ENCODE assay signal across 1 cellular context in the genomic region with DNA sequence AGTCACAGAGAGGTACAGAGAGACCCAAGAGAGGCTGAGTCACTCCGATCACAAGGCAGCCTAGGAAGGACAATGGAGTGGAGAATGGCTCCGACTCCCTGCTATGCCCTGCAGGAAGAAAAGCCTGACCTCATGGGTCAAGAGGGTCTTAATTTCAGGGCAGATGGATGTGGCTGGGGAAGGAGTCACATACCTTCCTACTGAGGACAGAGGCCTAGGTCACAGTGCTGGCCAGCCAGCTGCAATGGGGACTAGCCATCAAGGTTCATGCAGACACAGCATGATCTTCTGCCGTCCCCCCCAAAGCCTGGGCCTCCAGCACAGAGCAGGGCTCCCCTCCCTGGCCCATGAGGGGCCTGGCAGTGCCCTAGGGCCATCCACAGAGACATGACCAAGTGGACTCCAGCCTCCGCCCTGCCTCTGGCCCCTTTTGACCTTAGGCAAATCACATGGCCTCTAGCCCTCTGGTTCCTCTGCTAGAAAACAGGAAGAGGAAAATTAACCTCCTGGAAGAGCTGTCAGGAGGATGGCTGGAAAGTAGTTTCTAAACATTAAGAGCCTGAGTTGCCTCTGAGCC.
TF ChIP-seq lines count a peak whose summit lies in the region.

No MANE protein-coding gene starts in this region.

TF ChIP-seq in HepG2, 621 proteins besides CTCF, POLR2A, EP300 and RAD21 (continued from another document and continues in another):
- TF ChIP-seq, protein P1, sequence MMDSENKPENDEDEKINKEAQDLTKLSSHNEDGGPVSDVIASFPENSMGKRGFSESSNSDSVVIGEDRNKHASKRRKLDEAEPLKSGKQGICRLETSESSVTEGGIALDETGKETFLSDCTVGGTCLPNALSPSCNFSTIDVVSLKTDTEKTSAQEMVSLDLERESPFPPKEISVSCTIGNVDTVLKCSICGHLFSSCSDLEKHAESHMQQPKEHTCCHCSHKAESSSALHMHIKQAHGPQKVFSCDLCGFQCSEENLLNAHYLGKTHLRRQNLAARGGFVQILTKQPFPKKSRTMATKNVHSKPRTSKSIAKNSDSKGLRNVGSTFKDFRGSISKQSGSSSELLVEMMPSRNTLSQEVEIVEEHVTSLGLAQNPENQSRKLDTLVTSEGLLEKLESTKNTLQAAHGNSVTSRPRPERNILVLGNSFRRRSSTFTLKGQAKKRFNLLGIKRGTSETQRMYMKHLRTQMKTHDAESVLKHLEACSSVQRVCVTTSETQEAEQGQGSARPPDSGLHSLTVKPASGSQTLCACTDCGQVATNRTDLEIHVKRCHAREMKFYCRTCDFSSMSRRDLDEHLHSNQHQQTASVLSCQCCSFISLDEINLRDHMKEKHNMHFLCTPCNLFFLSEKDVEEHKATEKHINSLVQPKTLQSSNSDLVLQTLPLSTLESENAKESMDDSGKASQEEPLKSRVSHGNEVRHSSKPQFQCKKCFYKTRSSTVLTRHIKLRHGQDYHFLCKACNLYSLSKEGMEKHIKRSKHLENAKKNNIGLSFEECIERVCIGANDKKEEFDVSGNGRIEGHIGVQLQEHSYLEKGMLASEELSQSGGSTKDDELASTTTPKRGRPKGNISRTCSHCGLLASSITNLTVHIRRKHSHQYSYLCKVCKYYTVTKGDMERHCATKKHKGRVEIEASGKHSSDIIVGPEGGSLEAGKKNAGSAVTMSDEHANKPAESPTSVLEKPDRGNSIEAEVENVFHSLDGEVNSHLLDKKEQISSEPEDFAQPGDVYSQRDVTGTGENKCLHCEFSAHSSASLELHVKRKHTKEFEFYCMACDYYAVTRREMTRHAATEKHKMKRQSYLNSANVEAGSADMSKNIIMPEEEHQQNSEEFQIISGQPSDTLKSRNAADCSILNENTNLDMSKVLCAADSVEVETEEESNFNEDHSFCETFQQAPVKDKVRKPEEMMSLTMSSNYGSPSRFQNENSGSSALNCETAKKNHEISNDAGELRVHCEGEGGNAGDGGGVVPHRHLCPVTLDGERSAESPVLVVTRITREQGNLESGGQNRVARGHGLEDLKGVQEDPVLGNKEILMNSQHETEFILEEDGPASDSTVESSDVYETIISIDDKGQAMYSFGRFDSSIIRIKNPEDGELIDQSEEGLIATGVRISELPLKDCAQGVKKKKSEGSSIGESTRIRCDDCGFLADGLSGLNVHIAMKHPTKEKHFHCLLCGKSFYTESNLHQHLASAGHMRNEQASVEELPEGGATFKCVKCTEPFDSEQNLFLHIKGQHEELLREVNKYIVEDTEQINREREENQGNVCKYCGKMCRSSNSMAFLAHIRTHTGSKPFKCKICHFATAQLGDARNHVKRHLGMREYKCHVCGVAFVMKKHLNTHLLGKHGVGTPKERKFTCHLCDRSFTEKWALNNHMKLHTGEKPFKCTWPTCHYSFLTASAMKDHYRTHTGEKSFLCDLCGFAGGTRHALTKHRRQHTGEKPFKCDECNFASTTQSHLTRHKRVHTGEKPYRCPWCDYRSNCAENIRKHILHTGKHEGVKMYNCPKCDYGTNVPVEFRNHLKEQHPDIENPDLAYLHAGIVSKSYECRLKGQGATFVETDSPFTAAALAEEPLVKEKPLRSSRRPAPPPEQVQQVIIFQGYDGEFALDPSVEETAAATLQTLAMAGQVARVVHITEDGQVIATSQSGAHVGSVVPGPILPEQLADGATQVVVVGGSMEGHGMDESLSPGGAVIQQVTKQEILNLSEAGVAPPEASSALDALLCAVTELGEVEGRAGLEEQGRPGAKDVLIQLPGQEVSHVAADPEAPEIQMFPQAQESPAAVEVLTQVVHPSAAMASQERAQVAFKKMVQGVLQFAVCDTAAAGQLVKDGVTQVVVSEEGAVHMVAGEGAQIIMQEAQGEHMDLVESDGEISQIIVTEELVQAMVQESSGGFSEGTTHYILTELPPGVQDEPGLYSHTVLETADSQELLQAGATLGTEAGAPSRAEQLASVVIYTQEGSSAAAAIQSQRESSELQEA (CRISPR knock-in tag; IDR thresholded peaks at IDR 0.05; ENCODE audit: not compliant biosample characterization): no peak
- TF ChIP-seq POLR2AphosphoS5 (IDR thresholded peaks at IDR 0.05; ENCODE audit: low read depth, low read length): no peak
- no peak for TF ChIP-seq FOXK2 (IDR thresholded peaks at IDR 0.05)
- TF ChIP-seq HNRNPH1 (optimal IDR thresholded peaks at IDR 0.05; ENCODE audit: low read depth, low read length): no peak
- TF ChIP-seq SRSF9 (IDR thresholded peaks at IDR 0.05; ENCODE audit: borderline replicate concordance, insufficient read depth, low read depth, low read length, poor library complexity, severe bottlenecking): no peak
- TF ChIP-seq ZNF136 (CRISPR knock-in tag; IDR thresholded peaks at IDR 0.05; ENCODE audit: low read depth): no peak
- TF ChIP-seq MED13 (CRISPR knock-in tag; IDR thresholded peaks at IDR 0.05): no peak
- TF ChIP-seq ZNF343 (CRISPR knock-in tag; IDR thresholded peaks at IDR 0.05): 0 out of 2 replicates have a peak, but pooled peaks have one; percentile 19
- TF ChIP-seq TSC22D2 (CRISPR knock-in tag; IDR thresholded peaks at IDR 0.05; ENCODE audit: borderline replicate concordance): no peak
- TF ChIP-seq GZF1 (CRISPR knock-in tag; IDR thresholded peaks at IDR 0.05): no peak
- no peak for TF ChIP-seq ZNF670 (CRISPR knock-in tag; IDR thresholded peaks at IDR 0.05; ENCODE audit: borderline replicate concordance)
- 0 out of 2 replicates have a peak, but pooled peaks have one; percentile 41 for TF ChIP-seq ADNP (CRISPR knock-in tag; IDR thresholded peaks at IDR 0.05)
- TF ChIP-seq PPARG (CRISPR knock-in tag; conservative IDR thresholded peaks at IDR 0.05): no peak
- TF ChIP-seq, protein P2, sequence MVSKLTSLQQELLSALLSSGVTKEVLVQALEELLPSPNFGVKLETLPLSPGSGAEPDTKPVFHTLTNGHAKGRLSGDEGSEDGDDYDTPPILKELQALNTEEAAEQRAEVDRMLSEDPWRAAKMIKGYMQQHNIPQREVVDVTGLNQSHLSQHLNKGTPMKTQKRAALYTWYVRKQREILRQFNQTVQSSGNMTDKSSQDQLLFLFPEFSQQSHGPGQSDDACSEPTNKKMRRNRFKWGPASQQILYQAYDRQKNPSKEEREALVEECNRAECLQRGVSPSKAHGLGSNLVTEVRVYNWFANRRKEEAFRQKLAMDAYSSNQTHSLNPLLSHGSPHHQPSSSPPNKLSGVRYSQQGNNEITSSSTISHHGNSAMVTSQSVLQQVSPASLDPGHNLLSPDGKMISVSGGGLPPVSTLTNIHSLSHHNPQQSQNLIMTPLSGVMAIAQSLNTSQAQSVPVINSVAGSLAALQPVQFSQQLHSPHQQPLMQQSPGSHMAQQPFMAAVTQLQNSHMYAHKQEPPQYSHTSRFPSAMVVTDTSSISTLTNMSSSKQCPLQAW (CRISPR knock-in tag; IDR thresholded peaks at IDR 0.05): peak; percentile 77
- no peak for TF ChIP-seq RORA (CRISPR knock-in tag; IDR thresholded peaks at IDR 0.05)
- TF ChIP-seq PHF5A (CRISPR knock-in tag; IDR thresholded peaks at IDR 0.05; ENCODE audit: low read depth, unreplicated experiment): no peak
- TF ChIP-seq, protein P3, sequence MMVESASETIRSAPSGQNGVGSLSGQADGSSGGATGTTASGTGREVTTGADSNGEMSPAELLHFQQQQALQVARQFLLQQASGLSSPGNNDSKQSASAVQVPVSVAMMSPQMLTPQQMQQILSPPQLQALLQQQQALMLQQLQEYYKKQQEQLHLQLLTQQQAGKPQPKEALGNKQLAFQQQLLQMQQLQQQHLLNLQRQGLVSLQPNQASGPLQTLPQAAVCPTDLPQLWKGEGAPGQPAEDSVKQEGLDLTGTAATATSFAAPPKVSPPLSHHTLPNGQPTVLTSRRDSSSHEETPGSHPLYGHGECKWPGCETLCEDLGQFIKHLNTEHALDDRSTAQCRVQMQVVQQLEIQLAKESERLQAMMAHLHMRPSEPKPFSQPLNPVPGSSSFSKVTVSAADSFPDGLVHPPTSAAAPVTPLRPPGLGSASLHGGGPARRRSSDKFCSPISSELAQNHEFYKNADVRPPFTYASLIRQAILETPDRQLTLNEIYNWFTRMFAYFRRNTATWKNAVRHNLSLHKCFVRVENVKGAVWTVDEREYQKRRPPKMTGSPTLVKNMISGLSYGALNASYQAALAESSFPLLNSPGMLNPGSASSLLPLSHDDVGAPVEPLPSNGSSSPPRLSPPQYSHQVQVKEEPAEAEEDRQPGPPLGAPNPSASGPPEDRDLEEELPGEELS (CRISPR knock-in tag; IDR thresholded peaks at IDR 0.05): 0 out of 2 replicates have a peak, but pooled peaks have one; percentile 55
- TF ChIP-seq ZEB1 (IDR thresholded peaks at IDR 0.05; ENCODE audit: insufficient replicate concordance, low read depth): no peak
- TF ChIP-seq ZNF569 (CRISPR knock-in tag; IDR thresholded peaks at IDR 0.05; ENCODE audit: borderline replicate concordance): no peak
- TF ChIP-seq ZFY (CRISPR knock-in tag; IDR thresholded peaks at IDR 0.05): peak; percentile 61
- TF ChIP-seq TARDBP (CRISPR knock-in tag; IDR thresholded peaks at IDR 0.05): peak; percentile 32; the same call in 1 of the 2 replicates
- peak; percentile 31; the same call in 1 of the 2 replicates for TF ChIP-seq FOSL2 (CRISPR knock-in tag; IDR thresholded peaks at IDR 0.05)
- no peak for TF ChIP-seq HHEX (CRISPR knock-in tag; IDR thresholded peaks at IDR 0.05)
- TF ChIP-seq HNF4A (CRISPR knock-in tag; IDR thresholded peaks at IDR 0.05): peak; percentile 59; the same call in 1 of the 2 replicates
- TF ChIP-seq TCF7L2 (IDR thresholded peaks at IDR 0.05; ENCODE audit: low read depth, low read length): no peak
- TF ChIP-seq, protein P4, sequence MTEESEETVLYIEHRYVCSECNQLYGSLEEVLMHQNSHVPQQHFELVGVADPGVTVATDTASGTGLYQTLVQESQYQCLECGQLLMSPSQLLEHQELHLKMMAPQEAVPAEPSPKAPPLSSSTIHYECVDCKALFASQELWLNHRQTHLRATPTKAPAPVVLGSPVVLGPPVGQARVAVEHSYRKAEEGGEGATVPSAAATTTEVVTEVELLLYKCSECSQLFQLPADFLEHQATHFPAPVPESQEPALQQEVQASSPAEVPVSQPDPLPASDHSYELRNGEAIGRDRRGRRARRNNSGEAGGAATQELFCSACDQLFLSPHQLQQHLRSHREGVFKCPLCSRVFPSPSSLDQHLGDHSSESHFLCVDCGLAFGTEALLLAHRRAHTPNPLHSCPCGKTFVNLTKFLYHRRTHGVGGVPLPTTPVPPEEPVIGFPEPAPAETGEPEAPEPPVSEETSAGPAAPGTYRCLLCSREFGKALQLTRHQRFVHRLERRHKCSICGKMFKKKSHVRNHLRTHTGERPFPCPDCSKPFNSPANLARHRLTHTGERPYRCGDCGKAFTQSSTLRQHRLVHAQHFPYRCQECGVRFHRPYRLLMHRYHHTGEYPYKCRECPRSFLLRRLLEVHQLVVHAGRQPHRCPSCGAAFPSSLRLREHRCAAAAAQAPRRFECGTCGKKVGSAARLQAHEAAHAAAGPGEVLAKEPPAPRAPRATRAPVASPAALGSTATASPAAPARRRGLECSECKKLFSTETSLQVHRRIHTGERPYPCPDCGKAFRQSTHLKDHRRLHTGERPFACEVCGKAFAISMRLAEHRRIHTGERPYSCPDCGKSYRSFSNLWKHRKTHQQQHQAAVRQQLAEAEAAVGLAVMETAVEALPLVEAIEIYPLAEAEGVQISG (CRISPR knock-in tag; IDR thresholded peaks at IDR 0.05): peak; percentile 52; the same call in 1 of the 2 replicates
- TF ChIP-seq MYC (CRISPR knock-in tag; IDR thresholded peaks at IDR 0.05; ENCODE audit: borderline replicate concordance): peak; percentile 44; the same call in 1 of the 2 replicates
- TF ChIP-seq BRCA1 (CRISPR knock-in tag; IDR thresholded peaks at IDR 0.05): 0 out of 2 replicates have a peak, but pooled peaks have one; percentile 63
- TF ChIP-seq ZNF619 (CRISPR knock-in tag; IDR thresholded peaks at IDR 0.05): 0 out of 2 replicates have a peak, but pooled peaks have one; percentile 33
- TF ChIP-seq ZNF180 (CRISPR knock-in tag; IDR thresholded peaks at IDR 0.05; ENCODE audit: borderline replicate concordance, low read depth): no peak
- TF ChIP-seq, protein P5, sequence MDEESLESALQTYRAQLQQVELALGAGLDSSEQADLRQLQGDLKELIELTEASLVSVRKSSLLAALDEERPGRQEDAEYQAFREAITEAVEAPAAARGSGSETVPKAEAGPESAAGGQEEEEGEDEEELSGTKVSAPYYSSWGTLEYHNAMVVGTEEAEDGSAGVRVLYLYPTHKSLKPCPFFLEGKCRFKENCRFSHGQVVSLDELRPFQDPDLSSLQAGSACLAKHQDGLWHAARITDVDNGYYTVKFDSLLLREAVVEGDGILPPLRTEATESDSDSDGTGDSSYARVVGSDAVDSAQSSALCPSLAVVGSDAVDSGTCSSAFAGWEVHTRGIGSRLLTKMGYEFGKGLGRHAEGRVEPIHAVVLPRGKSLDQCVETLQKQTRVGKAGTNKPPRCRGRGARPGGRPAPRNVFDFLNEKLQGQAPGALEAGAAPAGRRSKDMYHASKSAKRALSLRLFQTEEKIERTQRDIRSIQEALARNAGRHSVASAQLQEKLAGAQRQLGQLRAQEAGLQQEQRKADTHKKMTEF (CRISPR knock-in tag; IDR thresholded peaks at IDR 0.05): no peak
- no peak for TF ChIP-seq ZNF382 (CRISPR knock-in tag; IDR thresholded peaks at IDR 0.05; ENCODE audit: borderline replicate concordance)
- no peak for TF ChIP-seq KLF6 (CRISPR knock-in tag; IDR thresholded peaks at IDR 0.05)
- peak; percentile 53 for TF ChIP-seq GATAD2A (CRISPR knock-in tag; IDR thresholded peaks at IDR 0.05)
- no peak for TF ChIP-seq ARNT2 (CRISPR knock-in tag; IDR thresholded peaks at IDR 0.05; ENCODE audit: low read depth)
- TF ChIP-seq, protein P6, sequence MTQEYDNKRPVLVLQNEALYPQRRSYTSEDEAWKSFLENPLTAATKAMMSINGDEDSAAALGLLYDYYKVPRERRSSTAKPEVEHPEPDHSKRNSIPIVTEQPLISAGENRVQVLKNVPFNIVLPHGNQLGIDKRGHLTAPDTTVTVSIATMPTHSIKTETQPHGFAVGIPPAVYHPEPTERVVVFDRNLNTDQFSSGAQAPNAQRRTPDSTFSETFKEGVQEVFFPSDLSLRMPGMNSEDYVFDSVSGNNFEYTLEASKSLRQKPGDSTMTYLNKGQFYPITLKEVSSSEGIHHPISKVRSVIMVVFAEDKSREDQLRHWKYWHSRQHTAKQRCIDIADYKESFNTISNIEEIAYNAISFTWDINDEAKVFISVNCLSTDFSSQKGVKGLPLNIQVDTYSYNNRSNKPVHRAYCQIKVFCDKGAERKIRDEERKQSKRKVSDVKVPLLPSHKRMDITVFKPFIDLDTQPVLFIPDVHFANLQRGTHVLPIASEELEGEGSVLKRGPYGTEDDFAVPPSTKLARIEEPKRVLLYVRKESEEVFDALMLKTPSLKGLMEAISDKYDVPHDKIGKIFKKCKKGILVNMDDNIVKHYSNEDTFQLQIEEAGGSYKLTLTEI (CRISPR knock-in tag; conservative IDR thresholded peaks at IDR 0.05): no peak
- TF ChIP-seq NFKB2 (CRISPR knock-in tag; IDR thresholded peaks at IDR 0.05; ENCODE audit: borderline replicate concordance): peak; percentile 52; the same call in 1 of the 2 replicates
- TF ChIP-seq, protein P7, sequence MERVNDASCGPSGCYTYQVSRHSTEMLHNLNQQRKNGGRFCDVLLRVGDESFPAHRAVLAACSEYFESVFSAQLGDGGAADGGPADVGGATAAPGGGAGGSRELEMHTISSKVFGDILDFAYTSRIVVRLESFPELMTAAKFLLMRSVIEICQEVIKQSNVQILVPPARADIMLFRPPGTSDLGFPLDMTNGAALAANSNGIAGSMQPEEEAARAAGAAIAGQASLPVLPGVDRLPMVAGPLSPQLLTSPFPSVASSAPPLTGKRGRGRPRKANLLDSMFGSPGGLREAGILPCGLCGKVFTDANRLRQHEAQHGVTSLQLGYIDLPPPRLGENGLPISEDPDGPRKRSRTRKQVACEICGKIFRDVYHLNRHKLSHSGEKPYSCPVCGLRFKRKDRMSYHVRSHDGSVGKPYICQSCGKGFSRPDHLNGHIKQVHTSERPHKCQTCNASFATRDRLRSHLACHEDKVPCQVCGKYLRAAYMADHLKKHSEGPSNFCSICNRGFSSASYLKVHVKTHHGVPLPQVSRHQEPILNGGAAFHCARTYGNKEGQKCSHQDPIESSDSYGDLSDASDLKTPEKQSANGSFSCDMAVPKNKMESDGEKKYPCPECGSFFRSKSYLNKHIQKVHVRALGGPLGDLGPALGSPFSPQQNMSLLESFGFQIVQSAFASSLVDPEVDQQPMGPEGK (CRISPR knock-in tag; IDR thresholded peaks at IDR 0.05): peak; percentile 47; the same call in 1 of the 2 replicates
- TF ChIP-seq SMAD9 (CRISPR knock-in tag; IDR thresholded peaks at IDR 0.05): no peak
